Comparison of ENCODE assay signal across 2 cellular contexts in the genomic region with DNA sequence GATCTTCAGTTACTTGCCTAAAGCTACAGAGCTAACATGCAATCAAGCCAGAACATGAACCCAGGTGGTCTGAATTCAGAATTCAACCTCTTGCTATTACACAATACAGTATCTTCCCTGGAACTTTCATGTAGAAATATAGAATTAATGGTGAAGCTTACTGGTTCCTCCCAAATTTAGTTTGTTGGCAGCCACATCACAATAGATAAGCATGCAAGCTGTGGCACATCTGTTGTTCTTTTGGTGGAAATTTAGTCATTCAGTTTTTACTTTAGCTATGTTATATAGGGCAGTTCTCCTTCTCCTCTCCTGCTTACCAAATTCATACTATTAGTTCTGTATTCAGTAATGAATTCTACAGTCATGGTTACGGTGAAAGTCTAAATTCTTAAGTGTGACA.
TF ChIP-seq lines count a peak whose summit lies in the region.

No MANE protein-coding gene starts in this region.

TF ChIP-seq in SK-N-SH, 30 proteins besides CTCF, POLR2A, EP300 and RAD21:
- TF ChIP-seq, protein P1, sequence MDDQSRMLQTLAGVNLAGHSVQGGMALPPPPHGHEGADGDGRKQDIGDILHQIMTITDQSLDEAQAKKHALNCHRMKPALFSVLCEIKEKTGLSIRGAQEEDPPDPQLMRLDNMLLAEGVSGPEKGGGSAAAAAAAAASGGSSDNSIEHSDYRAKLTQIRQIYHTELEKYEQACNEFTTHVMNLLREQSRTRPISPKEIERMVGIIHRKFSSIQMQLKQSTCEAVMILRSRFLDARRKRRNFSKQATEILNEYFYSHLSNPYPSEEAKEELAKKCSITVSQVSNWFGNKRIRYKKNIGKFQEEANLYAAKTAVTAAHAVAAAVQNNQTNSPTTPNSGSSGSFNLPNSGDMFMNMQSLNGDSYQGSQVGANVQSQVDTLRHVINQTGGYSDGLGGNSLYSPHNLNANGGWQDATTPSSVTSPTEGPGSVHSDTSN (IDR thresholded peaks at IDR 0.05) = no peak
- TF ChIP-seq, protein P2, sequence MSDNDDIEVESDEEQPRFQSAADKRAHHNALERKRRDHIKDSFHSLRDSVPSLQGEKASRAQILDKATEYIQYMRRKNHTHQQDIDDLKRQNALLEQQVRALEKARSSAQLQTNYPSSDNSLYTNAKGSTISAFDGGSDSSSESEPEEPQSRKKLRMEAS (IDR thresholded peaks at IDR 0.05; ENCODE audit: low read depth) = no peak
- no peak for TF ChIP-seq TAF1 (IDR thresholded peaks at IDR 0.05; ENCODE audit: borderline replicate concordance, low read depth, low read length)
- TF ChIP-seq FOXJ3 (CRISPR knock-in tag; IDR thresholded peaks at IDR 0.05) = no peak
- TF ChIP-seq EZH2phosphoT487 (IDR thresholded peaks at IDR 0.05; ENCODE audit: borderline replicate concordance, low read depth) = no peak

TF ChIP-seq in SK-N-SH treated with all-trans-retinoic acid at 6 μM for 48 hours, 23 proteins besides CTCF, POLR2A, EP300 and RAD21 (continued from another document):
- no peak for TF ChIP-seq ISL1 (CRISPR knock-in tag; IDR thresholded peaks at IDR 0.05)
- no peak for TF ChIP-seq ZNF70 (CRISPR knock-in tag; IDR thresholded peaks at IDR 0.05)
- TF ChIP-seq, protein P3, sequence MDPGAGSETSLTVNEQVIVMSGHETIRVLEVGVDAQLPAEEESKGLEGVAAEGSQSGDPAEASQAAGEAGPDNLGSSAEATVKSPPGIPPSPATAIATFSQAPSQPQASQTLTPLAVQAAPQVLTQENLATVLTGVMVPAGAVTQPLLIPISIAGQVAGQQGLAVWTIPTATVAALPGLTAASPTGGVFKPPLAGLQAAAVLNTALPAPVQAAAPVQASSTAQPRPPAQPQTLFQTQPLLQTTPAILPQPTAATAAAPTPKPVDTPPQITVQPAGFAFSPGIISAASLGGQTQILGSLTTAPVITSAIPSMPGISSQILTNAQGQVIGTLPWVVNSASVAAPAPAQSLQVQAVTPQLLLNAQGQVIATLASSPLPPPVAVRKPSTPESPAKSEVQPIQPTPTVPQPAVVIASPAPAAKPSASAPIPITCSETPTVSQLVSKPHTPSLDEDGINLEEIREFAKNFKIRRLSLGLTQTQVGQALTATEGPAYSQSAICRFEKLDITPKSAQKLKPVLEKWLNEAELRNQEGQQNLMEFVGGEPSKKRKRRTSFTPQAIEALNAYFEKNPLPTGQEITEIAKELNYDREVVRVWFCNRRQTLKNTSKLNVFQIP (CRISPR knock-in tag; IDR thresholded peaks at IDR 0.05; ENCODE audit: borderline replicate concordance, low read depth) = no peak
- TF ChIP-seq BACH2 (CRISPR knock-in tag; IDR thresholded peaks at IDR 0.05; ENCODE audit: borderline replicate concordance) = no peak
- TF ChIP-seq TOX (CRISPR knock-in tag; IDR thresholded peaks at IDR 0.05; ENCODE audit: borderline replicate concordance) = no peak
- no peak for TF ChIP-seq PPARA (CRISPR knock-in tag; IDR thresholded peaks at IDR 0.05; ENCODE audit: borderline replicate concordance)
